8 cellular contexts compared by ENCODE assay signal in the genomic region with DNA sequence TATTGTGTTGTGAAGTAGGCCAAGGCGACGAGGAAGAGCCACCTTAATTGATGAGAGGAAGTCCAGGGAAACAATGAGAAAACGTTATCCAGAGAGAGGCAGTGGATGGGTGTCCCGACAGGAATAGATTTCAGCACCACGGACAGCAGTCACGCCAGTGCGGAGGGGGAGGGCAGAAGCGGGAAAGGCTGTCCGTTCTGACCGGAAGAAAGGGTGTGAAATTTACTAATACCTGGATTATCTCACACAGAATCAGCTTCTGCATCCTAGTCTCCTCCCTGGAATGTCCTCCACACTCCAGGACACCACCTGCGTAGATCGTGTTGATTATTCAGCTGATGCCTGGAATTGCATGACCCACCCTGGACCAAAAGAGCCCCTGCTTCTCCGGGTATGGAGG. TPM values are rescaled to one million over a fixed set of nuclear protein-coding genes. Genes with fewer than 3 reads are reported as not detected.
DNase-seq lines count a peak whose midpoint lies in the region; ATAC-seq and TF ChIP-seq lines count a peak whose summit lies in the region.

No MANE protein-coding gene starts in this region.

- H3K9me3 ChIP-seq in GM23248 (ENCODE audit: low read depth) (no peaks in the 10 kb centered on the region), Panc1 (ENCODE audit: control insufficient read depth, insufficient read depth, low read depth, low read length) (no peaks in the 10 kb centered on the region), hepatocyte (ENCODE audit: low read depth) (no peaks in the 10 kb centered on the region)

- H3K4me2 ChIP-seq in GM23248 (ENCODE audit: unreplicated experiment) = no peak overlapping the region
- peak overlapping the region; percentile 31 for H3K4me2 ChIP-seq in hepatocyte

- peaks cover 35% of the 10 kb centered on the region for H3K27me3 Mint-ChIP-seq in activated naive CD8-positive, alpha-beta T cell treated with anti-CD3 and anti-CD28 coated beads, Interleukin-2, amount 10 ng/mL, durations not matched to agents 7 days and 5 days

- WGBS in GM23248 (ENCODE audit: low coverage in 1 of 2, low lambda C conversion rate in 2 of 2, missing lambda C conversion rate in 2 of 2), 2 experiments = 2 to 6% methylated on average over 13 of the region's 13 CpGs
- WGBS in hepatocyte (ENCODE audit: low lambda C conversion rate, missing lambda C conversion rate) = 5% methylated on average over 13 of the region's 13 CpGs

- H2AFZ ChIP-seq in GM23248 (no peak overlapping the region), hepatocyte (no peak overlapping the region)

- CTCF ChIA-PET in Panc1 (lab: Charles Lee) = no interaction called here

- TF ChIP-seq CTCF in Panc1 (IDR thresholded peaks at IDR 0.05) (no peak), hepatocyte (IDR thresholded peaks at IDR 0.05; ENCODE audit: poor library complexity) (no peak)

- H3K27me3 ChIP-seq in GM23248 (replicated peaks; ENCODE audit: insufficient read depth) = peaks cover 23% of the 10 kb centered on the region
- peaks cover 21% of the 10 kb centered on the region for H3K27me3 ChIP-seq in Panc1 (ENCODE audit: control insufficient read depth, insufficient read depth, low read length)
- H3K27me3 ChIP-seq in hepatocyte = peaks cover 47% of the 10 kb centered on the region

- no peaks in the 10 kb centered on the region for H3K79me2 ChIP-seq in GM23248 (ENCODE audit: insufficient read depth)
- no peaks in the 10 kb centered on the region for H3K79me2 ChIP-seq in hepatocyte

- DNase-seq in GM23248 (peak; percentile 78), Panc1 (ENCODE audit: low read depth, low spot score) (no peak), hepatocyte (ENCODE audit: low spot score) (peak; percentile 94), skeletal muscle cell (ENCODE audit: low read depth) (peak; percentile 4), NCI-H187 (lab: John Stamatoyannopoulos, UW) (no peak)
- peak; percentile 56 for DNase-seq in activated naive CD8-positive, alpha-beta T cell treated with anti-CD3 and anti-CD28 coated beads, Interleukin-2, amount 10 ng/mL, durations not matched to agents 7 days and 5 days

- H3K4me3 ChIP-seq in GM23248 = no peak overlapping the region
- H3K4me3 ChIP-seq in Panc1 (ENCODE audit: low read depth in 2 of 2, low read length in 2 of 2) = no peak overlapping the region
- H3K4me3 ChIP-seq in hepatocyte = no peak overlapping the region
- no peak overlapping the region for H3K4me3 ChIP-seq in skeletal muscle cell (ENCODE audit: low read depth, low read length)

- H3K36me3 Mint-ChIP-seq in activated naive CD8-positive, alpha-beta T cell treated with anti-CD3 and anti-CD28 coated beads, Interleukin-2, amount 10 ng/mL, durations not matched to agents 7 days and 5 days = no peaks in the 10 kb centered on the region

- H3K4me1 Mint-ChIP-seq in activated naive CD8-positive, alpha-beta T cell treated with anti-CD3 and anti-CD28 coated beads, Interleukin-2, amount 10 ng/mL, durations not matched to agents 7 days and 5 days = peaks cover 2% of the 10 kb centered on the region

- in situ Hi-C loops in GM23248 (cut with MboI) (no loop called here), Panc1 (cut with HindIII; ENCODE audit: low pct_unique_long_range_greater_than_20kb, low sequenced_read_pairs) (no loop called here)

- POLR2A ChIA-PET in Panc1 (lab: Charles Lee) = no interaction called here
- POLR2A ChIA-PET in activated naive CD8-positive, alpha-beta T cell treated with anti-CD3 and anti-CD28 coated beads, Interleukin-2, amount 10 ng/mL, durations not matched to agents 7 days and 5 days (lab: Charles Lee) = no interaction called here

- no peaks in the 10 kb centered on the region for H3K9me3 Mint-ChIP-seq in activated naive CD8-positive, alpha-beta T cell treated with anti-CD3 and anti-CD28 coated beads, Interleukin-2, amount 10 ng/mL, durations not matched to agents 7 days and 5 days

- H4K20me1 ChIP-seq in GM23248 (ENCODE audit: insufficient read depth) = no peaks in the 10 kb centered on the region
- no peaks in the 10 kb centered on the region for H4K20me1 ChIP-seq in hepatocyte (ENCODE audit: insufficient read depth, poor library complexity, severe bottlenecking)

- no peak overlapping the region for H3K9ac ChIP-seq in GM23248

- H3K9me2 ChIP-seq in GM23248 (ENCODE audit: insufficient read depth) = no peaks in the 10 kb centered on the region
- no peaks in the 10 kb centered on the region for H3K9me2 ChIP-seq in hepatocyte (replicated peaks; ENCODE audit: insufficient read depth)

- H3K4me3 Mint-ChIP-seq in activated naive CD8-positive, alpha-beta T cell treated with anti-CD3 and anti-CD28 coated beads, Interleukin-2, amount 10 ng/mL, durations not matched to agents 7 days and 5 days = no peak overlapping the region

- ATAC-seq in Panc1 (peak; percentile 55; the same call in 1 of the 2 replicates), HG03139 (IDR thresholded peaks at IDR 0.05; ENCODE audit: unreplicated experiment) (no peak), HG03342 (IDR thresholded peaks at IDR 0.05; ENCODE audit: unreplicated experiment) (no peak)
- peak; percentile 47 for ATAC-seq in activated naive CD8-positive, alpha-beta T cell treated with anti-CD3 and anti-CD28 coated beads, Interleukin-2, amount 10 ng/mL, durations not matched to agents 7 days and 5 days (ENCODE audit: low read depth)

- H3K27ac ChIP-seq in GM23248 = no peak overlapping the region
- no peak overlapping the region for H3K27ac ChIP-seq in Panc1 (ENCODE audit: low read length)
- no peak overlapping the region for H3K27ac ChIP-seq in hepatocyte

- no peaks in the 10 kb centered on the region for H3K36me3 ChIP-seq in GM23248 (ENCODE audit: low read depth)
- no peaks in the 10 kb centered on the region for H3K36me3 ChIP-seq in Panc1 (ENCODE audit: control insufficient read depth, insufficient read depth, low read length)
- no peaks in the 10 kb centered on the region for H3K36me3 ChIP-seq in hepatocyte (replicated peaks; ENCODE audit: insufficient read depth, low read depth)

- H3K4me1 ChIP-seq in GM23248 (ENCODE audit: insufficient read depth) (no peaks in the 10 kb centered on the region), Panc1 (ENCODE audit: control insufficient read depth, insufficient read depth, low read length) (no peaks in the 10 kb centered on the region), hepatocyte (ENCODE audit: insufficient read depth) (no peaks in the 10 kb centered on the region)

- intact Hi-C loops in Panc1 (cut with micrococcal nuclease; ENCODE audit: unreplicated experiment) = no loop called here

- H3F3A ChIP-seq in GM23248 (ENCODE audit: insufficient read depth) = no peaks in the 10 kb centered on the region

- BruUV-seq in Panc1 (replicated peaks; lab: Mats Ljungman, UMichigan) = no TSS peak

- no peak overlapping the region for H3K27ac Mint-ChIP-seq in activated naive CD8-positive, alpha-beta T cell treated with anti-CD3 and anti-CD28 coated beads, Interleukin-2, amount 10 ng/mL, durations not matched to agents 7 days and 5 days

RNA-seq across cellular contexts. Expression of a gene that starts 7.4 kb away (rescaled TPM):
- not detected in 2 replicates for total RNA-seq in GM23248 (2014; rRNA removed; shearing (Covaris generic))
- polyA plus RNA-seq in GM23248 (2016; fragmentation: Nextera tagmentation; extraction: Ambion mirVana) (not detected in 2 replicates), hepatocyte (not detected in 2 replicates)
- total RNA-seq in Panc1 (2021; ENCODE audit: unreplicated experiment) (not detected), hepatocyte (not detected in 2 replicates)
- polyA plus RNA-seq in Panc1 (2012; ENCODE audit: insufficient read length) = not detected
- total RNA-seq in activated naive CD8-positive, alpha-beta T cell treated with anti-CD3 and anti-CD28 coated beads, Interleukin-2, amount 10 ng/mL, durations not matched to agents 7 days and 5 days = not detected

RNA-seq across cellular contexts. Expression of a gene that starts 26.0 kb away (rescaled TPM):
- total RNA-seq in GM23248 (2014; rRNA removed; shearing (Covaris generic)) = not detected in 2 replicates
- polyA plus RNA-seq in GM23248 (2016; fragmentation: Nextera tagmentation; extraction: Ambion mirVana) (not detected in 2 replicates), hepatocyte (not detected in 2 replicates)
- total RNA-seq in Panc1 (2021; ENCODE audit: unreplicated experiment) (not detected), hepatocyte (not detected in 2 replicates)
- polyA plus RNA-seq in Panc1 (2012; ENCODE audit: insufficient read length) = not detected
- not detected for total RNA-seq in activated naive CD8-positive, alpha-beta T cell treated with anti-CD3 and anti-CD28 coated beads, Interleukin-2, amount 10 ng/mL, durations not matched to agents 7 days and 5 days

RNA-seq across cellular contexts. Expression of a gene that starts 41.8 kb away (rescaled TPM):
- not detected in 2 replicates for total RNA-seq in GM23248 (2014; rRNA removed; shearing (Covaris generic))
- polyA plus RNA-seq in GM23248 (2016; fragmentation: Nextera tagmentation; extraction: Ambion mirVana) (not detected in 2 replicates), hepatocyte (not detected in 2 replicates)
- total RNA-seq in Panc1 (2021; ENCODE audit: unreplicated experiment) (not detected), hepatocyte (not detected in 2 replicates)
- polyA plus RNA-seq in Panc1 (2012; ENCODE audit: insufficient read length) = not detected
- total RNA-seq in activated naive CD8-positive, alpha-beta T cell treated with anti-CD3 and anti-CD28 coated beads, Interleukin-2, amount 10 ng/mL, durations not matched to agents 7 days and 5 days = not detected

Comparison
In these comparisons a context has a peak if more than half of its experiments do, and no peak if none do; other contexts are left out.
1. DNase-seq: peak in GM23248 (single experiment), activated naive CD8-positive, alpha-beta T cell treated with anti-CD3 and anti-CD28 coated beads, Interleukin-2, amount 10 ng/mL, durations not matched to agents 7 days and 5 days (single experiment), hepatocyte (single experiment) and skeletal muscle cell (single experiment); none in Panc1 (single experiment) and NCI-H187 (0 of 2).
2. ATAC-seq: peak in Panc1 (single experiment) and activated naive CD8-positive, alpha-beta T cell treated with anti-CD3 and anti-CD28 coated beads, Interleukin-2, amount 10 ng/mL, durations not matched to agents 7 days and 5 days (single experiment); none in HG03139 (single experiment) and HG03342 (single experiment).